In genomic region chr7:726084-726853, GRCh38 we compare ENCODE assay signal across 8 cellular contexts. TPM values are rescaled to one million over a fixed set of nuclear protein-coding genes. Genes with fewer than 3 reads are reported as not detected.
A peak's percentile ranks its signal among the peaks of the same experiment; 100 is the strongest.
DNase-seq lines count a peak whose midpoint lies in the region; ATAC-seq and TF ChIP-seq lines count a peak whose summit lies in the region.

Gene DNAAF5 (plus strand): TSS chr7:726699. CDS start chr7:726721, 22 bp downstream.

- H3K27ac ChIP-seq in Peyer's patch = peak within 1 kb of the TSS; percentile 38 to 78 (median 77)
- H3K27ac ChIP-seq in fibroblast of lung (ENCODE audit: insufficient read depth, low read length) = no peak within 1 kb of the TSS

- H3K36me3 Mint-ChIP-seq in natural killer cell = no peaks in the 10 kb centered on the region

- peaks cover 10% of the 10 kb centered on the region for H3K79me2 ChIP-seq in fibroblast of lung (ENCODE audit: control insufficient read depth, insufficient read depth, low read length)

- H3K4me1 Mint-ChIP-seq in natural killer cell = peaks cover 6 to 23% of the 10 kb centered on the region in 2 donors

- peaks cover 0 to 5% (median 0%) of the 10 kb centered on the region in 3 donors for H3K36me3 ChIP-seq in Peyer's patch
- H3K36me3 ChIP-seq in fibroblast of lung (ENCODE audit: control insufficient read depth, insufficient read depth, low read length) = peaks cover 4% of the 10 kb centered on the region

- TF ChIP-seq POLR2A in Peyer's patch (IDR thresholded peaks at IDR 0.05) = no peak

- H4K20me1 ChIP-seq in fibroblast of lung (ENCODE audit: control insufficient read depth, extremely low read depth, insufficient read depth, low read length) = no peaks in the 10 kb centered on the region

- peak within 1 kb of the TSS; percentile 74 for H3K4me3 ChIP-seq in Jurkat, Clone E6-1 (ENCODE audit: low read length)
- H3K4me3 ChIP-seq in Peyer's patch (peak within 1 kb of the TSS; percentile 90 to 100 (median 98)), fibroblast of lung (replicated peaks in 1 of 4; ENCODE audit: control extremely low read depth in 1 of 4, insufficient read depth in 1 of 4, low read depth in 3 of 4, low read length in 4 of 4) (peak within 1 kb of the TSS; percentile 42 to 71 (median 65))

- no peaks in the 10 kb centered on the region for H3K27me3 ChIP-seq in Peyer's patch
- no peaks in the 10 kb centered on the region for H3K27me3 ChIP-seq in fibroblast of lung (ENCODE audit: control insufficient read depth, insufficient read depth, low read length)

- H3K9me3 ChIP-seq in Peyer's patch (no peaks in the 10 kb centered on the region), fibroblast of lung (ENCODE audit: control insufficient read depth, insufficient read depth, low read depth, low read length) (no peaks in the 10 kb centered on the region)

- peak within 1 kb of the TSS; percentile 92 for H3K4me2 ChIP-seq in fibroblast of lung (ENCODE audit: extremely low read depth, insufficient read depth, low read length)

- H3K4me1 ChIP-seq in Peyer's patch = peaks cover 0 to 28% (median 9%) of the 10 kb centered on the region in 4 donors
- H3K4me1 ChIP-seq in fibroblast of lung (ENCODE audit: control insufficient read depth, extremely low read depth, insufficient read depth, low read length) = peaks cover 11% of the 10 kb centered on the region

- H3K9ac ChIP-seq in fibroblast of lung (ENCODE audit: insufficient read depth, low read length) = peak within 1 kb of the TSS; percentile 69

- TF ChIP-seq CTCF in Peyer's patch (IDR thresholded peaks at IDR 0.05) = peak in 1 of 6 experiments; percentile 4
- TF ChIP-seq CTCF in fibroblast of lung (conservative IDR thresholded peaks at IDR 0.05 in 1 of 2, IDR thresholded peaks at IDR 0.05 in 1 of 2; ENCODE audit: low read depth in 1 of 2, low read length in 2 of 2) = no peak
- TF ChIP-seq CTCF in natural killer cell (IDR thresholded peaks at IDR 0.05) = no peak

- intact Hi-C loops in natural killer cell (cut with micrococcal nuclease) = no loop called here

- no peaks in the 10 kb centered on the region for H3K27me3 Mint-ChIP-seq in natural killer cell (ENCODE audit: low read depth in 2 of 2)

- H3K4me3 Mint-ChIP-seq in natural killer cell = peak within 1 kb of the TSS; percentile 84

- no peaks in the 10 kb centered on the region for H3K9me3 Mint-ChIP-seq in natural killer cell

- ATAC-seq in GM21717 (IDR thresholded peaks at IDR 0.05; ENCODE audit: unreplicated experiment) (peak; percentile 81), natural killer cell (peak; percentile 96 to 98 (median 96))

- H3K27ac Mint-ChIP-seq in natural killer cell = peak within 1 kb of the TSS in 1 of 2 donors; percentile 52

- H2AFZ ChIP-seq in fibroblast of lung (ENCODE audit: low read length) = peak within 1 kb of the TSS; percentile 52

- DNase-seq in DMS79 (lab: John Stamatoyannopoulos, UW) (peak; percentile 77), Peyer's patch (peak; percentile 79 to 93 (median 91)), activated T-helper 1 cell treated with Interleukin-2 at 50 U/mL for 16 hours (ENCODE audit: low read depth) (peak; percentile 78), fibroblast of lung (ENCODE audit: low read depth in 2 of 2) (peak; percentile 82 to 83), natural killer cell (peak; percentile 84)
- DNase-seq in Jurkat, Clone E6-1 (ENCODE audit: low read depth, low spot score) = peak; percentile 87
- peak; percentile 70 to 86 (median 77) for DNase-seq in stimulated activated naive CD4-positive, alpha-beta T cell (lab: John Stamatoyannopoulos, UW)

RNA-seq across cellular contexts. Expression of gene DNAAF5, which starts in this region (rescaled TPM):
- 44.7 TPM for polyA plus RNA-seq in Jurkat, Clone E6-1 (2012; ENCODE audit: insufficient read depth, insufficient read length)
- total RNA-seq in Peyer's patch = 10 to 100 TPM; 26.8 to 75.8 (median 45.3) TPM
- total RNA-seq in fibroblast of lung = 10.3 and 14.2 TPM in 2 replicates
- polyA plus RNA-seq in fibroblast of lung = 13.1 and 19.2 TPM in 2 replicates
- polyA plus RNA-seq in fibroblast of lung (2012) = 17.8 and 25.9 TPM in 2 replicates
- polyA minus RNA-seq in fibroblast of lung (ENCODE audit: low replicate concordance) = 25.8 and 31.6 TPM in 2 replicates
- total RNA-seq in natural killer cell = 10 to 100 TPM in 2 of 3 donors, 1 to 10 TPM in 1; 6.7 to 10.3 (median 10.3) TPM
